ENCODE assay signal across 13 cellular contexts in the genomic region with DNA sequence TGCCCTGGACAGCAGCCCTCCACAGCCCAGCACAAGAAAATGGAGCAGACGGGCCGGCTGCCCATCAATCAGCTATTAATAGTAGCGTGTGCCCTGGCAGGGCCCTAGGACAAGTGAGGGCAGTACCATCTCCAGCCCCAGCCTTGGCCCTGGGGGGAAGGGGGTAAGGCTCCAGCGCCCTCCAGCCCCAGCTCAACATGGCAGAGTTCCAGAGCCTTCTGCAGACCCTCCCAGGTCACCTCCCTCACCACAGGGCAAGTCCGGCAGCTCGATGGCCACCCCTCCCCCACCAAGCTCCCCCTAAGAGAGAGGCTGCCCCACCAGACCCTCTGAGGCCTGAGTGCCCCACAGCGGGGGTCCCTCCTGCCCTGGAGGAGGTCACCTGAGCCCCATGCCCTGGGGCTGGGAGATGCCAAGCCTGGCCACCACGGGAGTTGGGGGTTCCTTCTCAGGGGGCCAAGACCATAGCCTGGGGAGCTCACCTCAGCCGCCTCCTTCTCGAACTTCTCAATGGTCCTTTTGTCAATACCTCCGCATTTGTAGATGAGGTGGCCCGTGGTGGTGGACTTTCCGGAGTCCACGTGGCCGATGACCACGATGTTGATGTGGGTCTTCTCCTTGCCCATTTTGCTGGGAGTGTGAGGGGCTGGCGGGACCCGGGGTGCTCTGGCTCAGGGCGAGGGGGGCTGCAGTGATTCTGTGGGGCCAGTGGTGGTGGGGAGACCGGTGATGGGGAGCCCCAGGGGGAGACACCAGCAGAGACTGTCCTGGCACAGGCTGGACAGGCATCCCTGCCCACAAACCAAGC. TPM values are rescaled to one million over a fixed set of nuclear protein-coding genes. Genes with fewer than 3 reads are reported as not detected.
DNase-seq lines count a peak whose midpoint lies in the region; ATAC-seq, FAIRE-seq and TF ChIP-seq lines count a peak whose summit lies in the region.
"Had no signal": no experiment of that assay in that cellular context is flagged by ENCODE, and none has a peak within 500 bp of the region (broad histone marks: within the 10 kb centered on the region; RNA-seq: fewer than 3 reads in every experiment).

No MANE protein-coding gene starts in this region.

- H3K36me3 ChIP-seq in HAP-1 (replicated peaks) (peaks cover 49% of the 10 kb centered on the region), HepG2 (replicated peaks in 1 of 2; ENCODE audit: control insufficient read depth in 1 of 2, insufficient read depth in 2 of 2, low read length in 2 of 2) (no peaks in the 10 kb centered on the region), MG63 (no peaks in the 10 kb centered on the region; the same call in none of the 2 replicates)
- H3K36me3 ChIP-seq: pancreas, SJCRH30 had no signal

- H3K4me1 ChIP-seq in HAP-1, result peaks cover 15% of the 10 kb centered on the region
- 0 out of 2 replicates have a peak, but pooled peaks cover 5% of the 10 kb centered on the region for H3K4me1 ChIP-seq in HepG2 (ENCODE audit: insufficient read depth, low read length)

- H3K27ac Mint-ChIP-seq in chondrocyte (ENCODE audit: unreplicated experiment), result no peak overlapping the region
- H3K27ac Mint-ChIP-seq in endothelial cell (ENCODE audit: unreplicated experiment), result no peak overlapping the region
- H3K27ac Mint-ChIP-seq: activated B cell treated with CpG ODN at 0.5 μM for 24 hours had no signal

- TF ChIP-seq CTCF in 22Rv1 (IDR thresholded peaks at IDR 0.05) (no peak), chondrocyte (IDR thresholded peaks at IDR 0.05) (no peak), HepG2 (CRISPR knock-in tag; IDR thresholded peaks at IDR 0.05) (no peak), endothelial cell (IDR thresholded peaks at IDR 0.05; ENCODE audit: unreplicated experiment) (no peak)

- H3K27me3 Mint-ChIP-seq in chondrocyte (ENCODE audit: low read depth) (no peaks in the 10 kb centered on the region), endothelial cell (ENCODE audit: unreplicated experiment) (peaks cover 8% of the 10 kb centered on the region)

- ATAC-seq in HepG2 (no peak), HG03565 (IDR thresholded peaks at IDR 0.05; ENCODE audit: unreplicated experiment) (no peak)

- H2AFZ ChIP-seq in HepG2 (ENCODE audit: low read length), result no peak overlapping the region

- no peak overlapping the region for H3K9ac ChIP-seq in HepG2 (ENCODE audit: insufficient read depth, low read depth, low read length)

- no peaks in the 10 kb centered on the region for H3K79me2 ChIP-seq in HepG2 (ENCODE audit: insufficient read depth, low read length)

- WGBS in HepG2 (ENCODE audit: low lambda C conversion rate), result 26% methylated on average over 20 of the region's 20 CpGs

- no TSS peak for BruUV-seq in HepG2 (replicated peaks; lab: Mats Ljungman, UMichigan)

- no peak for TF ChIP-seq RAD21 in HepG2 (CRISPR knock-in tag; IDR thresholded peaks at IDR 0.05)

- H3K36me3 Mint-ChIP-seq in chondrocyte (ENCODE audit: low read depth) (no peaks in the 10 kb centered on the region), endothelial cell (ENCODE audit: low read depth, unreplicated experiment) (peaks cover 5% of the 10 kb centered on the region)

- H3K27me3 ChIP-seq in HAP-1 (ENCODE audit: low read depth) (no peaks in the 10 kb centered on the region), HepG2 (ENCODE audit: control insufficient read depth in 1 of 2, insufficient read depth in 2 of 2, low read length in 2 of 2) (peaks cover 37 to 74% of the 10 kb centered on the region in 2 experiments), MG63 (no peaks in the 10 kb centered on the region)
- H3K27me3 ChIP-seq: pancreas had no signal

- H3K4me1 Mint-ChIP-seq in chondrocyte (ENCODE audit: low read depth) (no peaks in the 10 kb centered on the region), endothelial cell (ENCODE audit: unreplicated experiment) (peaks cover 2% of the 10 kb centered on the region)

- H3K4me3 ChIP-seq in HAP-1 (peak overlapping the region; percentile 68), HepG2 (replicated peaks in 1 of 3; ENCODE audit: insufficient read depth in 1 of 3, low read depth in 2 of 3, low read length in 3 of 3) (no peak overlapping the region; a peak in 1 of 6 replicates), MG63 (no peak overlapping the region)
- H3K4me3 ChIP-seq: SJCRH30 had no signal

- CTCF ChIA-PET in HepG2 (lab: Yijun Ruan, JAX; ENCODE audit: low intra/inter-chr PET ratio, low total read pairs), result no interaction called here

- H3K4me3 Mint-ChIP-seq in chondrocyte (ENCODE audit: unreplicated experiment) (no peak overlapping the region), endothelial cell (ENCODE audit: unreplicated experiment) (no peak overlapping the region)

- TF ChIP-seq EP300 in HepG2 (IDR thresholded peaks at IDR 0.05; ENCODE audit: low read depth in 2 of 2, low read length in 2 of 2), result no peak
- no peak for TF ChIP-seq EP300 in HepG2 (CRISPR knock-in tag; IDR thresholded peaks at IDR 0.05; ENCODE audit: borderline replicate concordance)

- H3K9me3 ChIP-seq in HAP-1 (no peaks in the 10 kb centered on the region), HepG2 (ENCODE audit: low read length) (no peaks in the 10 kb centered on the region), MG63 (no peaks in the 10 kb centered on the region)
- H3K9me3 ChIP-seq: pancreas, SJCRH30 had no signal

- H3K9me3 Mint-ChIP-seq in chondrocyte (ENCODE audit: low read depth), result peaks cover 1% of the 10 kb centered on the region
- H3K9me3 Mint-ChIP-seq in endothelial cell (ENCODE audit: unreplicated experiment), result no peaks in the 10 kb centered on the region
- H3K9me3 Mint-ChIP-seq: activated B cell treated with CpG ODN at 0.5 μM for 24 hours had no signal

- in situ Hi-C loops in HAP-1 (cut with MboI; ENCODE audit: low sequenced_read_pairs) (no loop called here), HepG2 (cut with HindIII; ENCODE audit: extremely low pct_ligation_motif_present, low pct_unique_long_range_greater_than_20kb) (no loop called here)

- DNase-seq in HAP-1 (ENCODE audit: low spot score in 2 of 2) (peak in 1 of 2 experiments; percentile 41), chondrocyte (ENCODE audit: low spot score) (peak; percentile 82), HepG2 (ENCODE audit: low spot score) (no peak), NCI-H1694 (lab: John Stamatoyannopoulos, UW) (no peak), endothelial cell (ENCODE audit: low spot score) (no peak), MG63 (no peak)
- DNase-seq: activated B cell treated with CpG ODN at 0.5 μM for 24 hours, KG1, NCI-H1694 treated with DMSO at 0.1 percent for 48 hours had no signal

- H4K20me1 ChIP-seq in HepG2 (ENCODE audit: insufficient read depth, low read length), result peaks cover 6% of the 10 kb centered on the region; the same call in 1 of the 2 replicates

- H3K4me2 ChIP-seq in HepG2 (ENCODE audit: low read depth, low read length), result no peak overlapping the region

- TF ChIP-seq POLR2A in HepG2 (IDR thresholded peaks at IDR 0.05; ENCODE audit: insufficient read depth in 1 of 2, low read depth in 2 of 2, low read length in 2 of 2), result no peak

- H3K27ac ChIP-seq in 22Rv1, result peak overlapping the region; percentile 71
- no peak overlapping the region for H3K27ac ChIP-seq in HepG2 (ENCODE audit: extremely low read length, insufficient read depth, low read length)
- H3K27ac ChIP-seq: SJCRH30 had no signal

- FAIRE-seq in HepG2 (lab: Jason Lieb, UNC), result no peak
- FAIRE-seq: pancreas had no signal

- intact Hi-C loops in HepG2 (cut with micrococcal nuclease; ENCODE audit: unreplicated experiment), result no loop called here

- POLR2A ChIA-PET in HepG2 (lab: Yijun Ruan, JAX), result no interaction called here

RNA-seq across cellular contexts. Expression of gene EEF1A2, which starts 1.5 kb away (rescaled TPM):
- total RNA-seq in chondrocyte (0.34 to 6.5 TPM (median 5.5 TPM) in 3 replicates), HepG2 (2016; rRNA removed; fragmentation: Illumina TruSeq; extraction: Trizol) (0.36 and 0.44 TPM in 2 replicates), endothelial cell (ENCODE audit: unreplicated experiment) (0.31 TPM)
- 0.51 TPM in 1 of 2 replicates, not detected in the other for total RNA-seq in HepG2 (2016; cell fraction: cytosol; rRNA removed; fragmentation: Illumina TruSeq; extraction: Trizol; ENCODE audit: low read depth)
- 0.18 and 0.37 TPM in 2 replicates for total RNA-seq in HepG2 (2016; cell fraction: insoluble cytoplasmic fraction; rRNA removed; fragmentation: Illumina TruSeq; extraction: Trizol)
- 0.90 and 1.00 TPM in 2 replicates for total RNA-seq in HepG2 (2016; cell fraction: membrane; rRNA removed; fragmentation: Illumina TruSeq; extraction: Trizol)
- 0.22 and 0.47 TPM in 2 replicates for total RNA-seq in HepG2 (2016; cell fraction: nucleus; rRNA removed; fragmentation: Illumina TruSeq; extraction: Trizol)
- 0.87 and 1.8 TPM in 2 replicates for polyA plus RNA-seq in HepG2 (2011; rRNA removed)
- polyA plus RNA-seq in HepG2 (2011; cell fraction: cytosol; rRNA removed), result 1.6 and 1.7 TPM in 2 replicates
- 2.6 and 2.9 TPM in 2 replicates for polyA plus RNA-seq in HepG2 (2011; cell fraction: nucleus; rRNA removed)
- polyA plus RNA-seq in HepG2 (2012), result 1.0 and 4.0 TPM in 2 replicates
- 0.58 and 0.81 TPM in 2 replicates for polyA plus RNA-seq in HepG2 (2016; cell fraction: cytosol; fragmentation: Illumina TruSeq; extraction: Trizol; ENCODE audit: low read depth)
- polyA plus RNA-seq in HepG2 (2016; cell fraction: insoluble cytoplasmic fraction; fragmentation: Illumina TruSeq; extraction: Trizol; ENCODE audit: low read depth), result 0.54 and 1.5 TPM in 2 replicates
- polyA plus RNA-seq in HepG2 (2016; cell fraction: membrane; fragmentation: Illumina TruSeq; extraction: Trizol; ENCODE audit: low read depth), result 0.81 and 1.1 TPM in 2 replicates
- polyA plus RNA-seq in HepG2 (2016; cell fraction: nucleus; fragmentation: Illumina TruSeq; extraction: Trizol; ENCODE audit: insufficient read depth, low read depth), result 1.2 and 1.5 TPM in 2 replicates
- 1.4 and 21.5 TPM in 2 replicates for polyA minus RNA-seq in HepG2 (2011; rRNA and poly(A)+ RNA removed; ENCODE audit: low replicate concordance)
- 1.1 and 3.3 TPM in 2 replicates for polyA minus RNA-seq in HepG2 (2011; cell fraction: cytosol; rRNA and poly(A)+ RNA removed)
- 0.75 and 1.0 TPM in 2 replicates for polyA minus RNA-seq in HepG2 (2011; cell fraction: nucleus; rRNA and poly(A)+ RNA removed)
- 62.5 and 113 TPM in 2 replicates for total RNA-seq in MG63 (2014; rRNA removed; shearing (Covaris generic); ENCODE audit: low replicate concordance)

RNA-seq across cellular contexts. Expression of gene PPDPF, which starts 23.2 kb away (rescaled TPM):
- total RNA-seq in chondrocyte (245 to 268 TPM (median 261 TPM) in 3 replicates), HepG2 (2016; rRNA removed; fragmentation: Illumina TruSeq; extraction: Trizol) (6.0 and 7.0 TPM in 2 replicates), endothelial cell (ENCODE audit: unreplicated experiment) (151 TPM)
- 21.9 and 23.8 TPM in 2 replicates for total RNA-seq in HepG2 (2016; cell fraction: cytosol; rRNA removed; fragmentation: Illumina TruSeq; extraction: Trizol; ENCODE audit: low read depth)
- 4.3 and 5.4 TPM in 2 replicates for total RNA-seq in HepG2 (2016; cell fraction: insoluble cytoplasmic fraction; rRNA removed; fragmentation: Illumina TruSeq; extraction: Trizol)
- 16.4 and 22.5 TPM in 2 replicates for total RNA-seq in HepG2 (2016; cell fraction: membrane; rRNA removed; fragmentation: Illumina TruSeq; extraction: Trizol)
- 5.4 and 6.2 TPM in 2 replicates for total RNA-seq in HepG2 (2016; cell fraction: nucleus; rRNA removed; fragmentation: Illumina TruSeq; extraction: Trizol)
- polyA plus RNA-seq in HepG2 (2011; rRNA removed), result 1.8 and 2.2 TPM in 2 replicates
- 2.4 and 6.2 TPM in 2 replicates for polyA plus RNA-seq in HepG2 (2011; cell fraction: cytosol; rRNA removed)
- 6.3 and 9.5 TPM in 2 replicates for polyA plus RNA-seq in HepG2 (2011; cell fraction: nucleus; rRNA removed)
- 12.0 and 18.6 TPM in 2 replicates for polyA plus RNA-seq in HepG2 (2012)
- 606 and 718 TPM in 2 replicates for polyA plus RNA-seq in HepG2 (2016; cell fraction: cytosol; fragmentation: Illumina TruSeq; extraction: Trizol; ENCODE audit: low read depth)
- 42.4 and 57.7 TPM in 2 replicates for polyA plus RNA-seq in HepG2 (2016; cell fraction: insoluble cytoplasmic fraction; fragmentation: Illumina TruSeq; extraction: Trizol; ENCODE audit: low read depth)
- 288 and 295 TPM in 2 replicates for polyA plus RNA-seq in HepG2 (2016; cell fraction: membrane; fragmentation: Illumina TruSeq; extraction: Trizol; ENCODE audit: low read depth)
- polyA plus RNA-seq in HepG2 (2016; cell fraction: nucleus; fragmentation: Illumina TruSeq; extraction: Trizol; ENCODE audit: insufficient read depth, low read depth), result 40.1 and 40.2 TPM in 2 replicates
- polyA minus RNA-seq in HepG2 (2011; rRNA and poly(A)+ RNA removed; ENCODE audit: low replicate concordance), result 8.4 and 13.9 TPM in 2 replicates
- polyA minus RNA-seq in HepG2 (2011; cell fraction: cytosol; rRNA and poly(A)+ RNA removed), result 15.8 and 39.4 TPM in 2 replicates
- 4.5 and 4.8 TPM in 2 replicates for polyA minus RNA-seq in HepG2 (2011; cell fraction: nucleus; rRNA and poly(A)+ RNA removed)
- total RNA-seq in MG63 (2014; rRNA removed; shearing (Covaris generic); ENCODE audit: low replicate concordance), result 21.4 and 40.1 TPM in 2 replicates

RNA-seq across cellular contexts. Expression of gene KCNQ2, which starts 24.9 kb away (rescaled TPM):
- not detected in 3 replicates for total RNA-seq in chondrocyte
- total RNA-seq in HepG2 (2016; rRNA removed; fragmentation: Illumina TruSeq; extraction: Trizol), result not detected in 2 replicates
- total RNA-seq in HepG2 (2016; cell fraction: cytosol; rRNA removed; fragmentation: Illumina TruSeq; extraction: Trizol; ENCODE audit: low read depth), result not detected in 2 replicates
- not detected in 2 replicates for total RNA-seq in HepG2 (2016; cell fraction: insoluble cytoplasmic fraction; rRNA removed; fragmentation: Illumina TruSeq; extraction: Trizol)
- not detected in 2 replicates for total RNA-seq in HepG2 (2016; cell fraction: membrane; rRNA removed; fragmentation: Illumina TruSeq; extraction: Trizol)
- total RNA-seq in HepG2 (2016; cell fraction: nucleus; rRNA removed; fragmentation: Illumina TruSeq; extraction: Trizol), result not detected in 2 replicates
- not detected in 2 replicates for polyA plus RNA-seq in HepG2 (2011; rRNA removed)
- not detected in 2 replicates for polyA plus RNA-seq in HepG2 (2011; cell fraction: cytosol; rRNA removed)
- 0.03 and 0.10 TPM in 2 replicates for polyA plus RNA-seq in HepG2 (2011; cell fraction: nucleus; rRNA removed)
- not detected in 2 replicates for polyA plus RNA-seq in HepG2 (2012)
- not detected in 2 replicates for polyA plus RNA-seq in HepG2 (2016; cell fraction: cytosol; fragmentation: Illumina TruSeq; extraction: Trizol; ENCODE audit: low read depth)
- not detected in 2 replicates for polyA plus RNA-seq in HepG2 (2016; cell fraction: insoluble cytoplasmic fraction; fragmentation: Illumina TruSeq; extraction: Trizol; ENCODE audit: low read depth)
- not detected in 2 replicates for polyA plus RNA-seq in HepG2 (2016; cell fraction: membrane; fragmentation: Illumina TruSeq; extraction: Trizol; ENCODE audit: low read depth)
- not detected in 2 replicates for polyA plus RNA-seq in HepG2 (2016; cell fraction: nucleus; fragmentation: Illumina TruSeq; extraction: Trizol; ENCODE audit: insufficient read depth, low read depth)
- polyA minus RNA-seq in HepG2 (2011; rRNA and poly(A)+ RNA removed; ENCODE audit: low replicate concordance), result 0.02 and 1.2 TPM in 2 replicates
- not detected in 2 replicates for polyA minus RNA-seq in HepG2 (2011; cell fraction: cytosol; rRNA and poly(A)+ RNA removed)
- not detected in 2 replicates for polyA minus RNA-seq in HepG2 (2011; cell fraction: nucleus; rRNA and poly(A)+ RNA removed)
- 3.2 TPM for total RNA-seq in endothelial cell (ENCODE audit: unreplicated experiment)
- total RNA-seq in MG63 (2014; rRNA removed; shearing (Covaris generic); ENCODE audit: low replicate concordance), result 0.92 TPM in 1 of 2 replicates, not detected in the other
- total RNA-seq: activated B cell treated with CpG ODN at 0.5 μM for 24 hours, SJCRH30 had no signal

RNA-seq across cellular contexts. Expression of gene PTK6, which starts 39.8 kb away (rescaled TPM):
- not detected in 3 replicates for total RNA-seq in chondrocyte
- total RNA-seq in HepG2 (2016; rRNA removed; fragmentation: Illumina TruSeq; extraction: Trizol), result not detected in 2 replicates
- total RNA-seq in HepG2 (2016; cell fraction: cytosol; rRNA removed; fragmentation: Illumina TruSeq; extraction: Trizol; ENCODE audit: low read depth), result not detected in 2 replicates
- total RNA-seq in HepG2 (2016; cell fraction: insoluble cytoplasmic fraction; rRNA removed; fragmentation: Illumina TruSeq; extraction: Trizol), result not detected in 2 replicates
- not detected in 2 replicates for total RNA-seq in HepG2 (2016; cell fraction: membrane; rRNA removed; fragmentation: Illumina TruSeq; extraction: Trizol)
- total RNA-seq in HepG2 (2016; cell fraction: nucleus; rRNA removed; fragmentation: Illumina TruSeq; extraction: Trizol), result not detected in 2 replicates
- polyA plus RNA-seq in HepG2 (2011; rRNA removed), result 0.07 and 0.08 TPM in 2 replicates
- polyA plus RNA-seq in HepG2 (2011; cell fraction: cytosol; rRNA removed), result 0.05 and 0.08 TPM in 2 replicates
- 0.27 and 0.42 TPM in 2 replicates for polyA plus RNA-seq in HepG2 (2011; cell fraction: nucleus; rRNA removed)
- 0.09 and 0.11 TPM in 2 replicates for polyA plus RNA-seq in HepG2 (2012)
- polyA plus RNA-seq in HepG2 (2016; cell fraction: cytosol; fragmentation: Illumina TruSeq; extraction: Trizol; ENCODE audit: low read depth), result not detected in 2 replicates
- not detected in 2 replicates for polyA plus RNA-seq in HepG2 (2016; cell fraction: insoluble cytoplasmic fraction; fragmentation: Illumina TruSeq; extraction: Trizol; ENCODE audit: low read depth)
- polyA plus RNA-seq in HepG2 (2016; cell fraction: membrane; fragmentation: Illumina TruSeq; extraction: Trizol; ENCODE audit: low read depth), result not detected in 2 replicates
- not detected in 2 replicates for polyA plus RNA-seq in HepG2 (2016; cell fraction: nucleus; fragmentation: Illumina TruSeq; extraction: Trizol; ENCODE audit: insufficient read depth, low read depth)
- polyA minus RNA-seq in HepG2 (2011; rRNA and poly(A)+ RNA removed; ENCODE audit: low replicate concordance), result 0.18 and 9.4 TPM in 2 replicates
- not detected in 2 replicates for polyA minus RNA-seq in HepG2 (2011; cell fraction: cytosol; rRNA and poly(A)+ RNA removed)
- 0.12 and 0.13 TPM in 2 replicates for polyA minus RNA-seq in HepG2 (2011; cell fraction: nucleus; rRNA and poly(A)+ RNA removed)
- total RNA-seq in endothelial cell (ENCODE audit: unreplicated experiment), result not detected
- 0.23 and 8.0 TPM in 2 replicates for total RNA-seq in MG63 (2014; rRNA removed; shearing (Covaris generic); ENCODE audit: low replicate concordance)

RNA-seq across cellular contexts. Expression of gene SRMS, which starts 50.2 kb away (rescaled TPM):
- not detected in 3 replicates for total RNA-seq in chondrocyte
- total RNA-seq in HepG2 (2016; rRNA removed; fragmentation: Illumina TruSeq; extraction: Trizol), result not detected in 2 replicates
- not detected in 2 replicates for total RNA-seq in HepG2 (2016; cell fraction: cytosol; rRNA removed; fragmentation: Illumina TruSeq; extraction: Trizol; ENCODE audit: low read depth)
- not detected in 2 replicates for total RNA-seq in HepG2 (2016; cell fraction: insoluble cytoplasmic fraction; rRNA removed; fragmentation: Illumina TruSeq; extraction: Trizol)
- total RNA-seq in HepG2 (2016; cell fraction: membrane; rRNA removed; fragmentation: Illumina TruSeq; extraction: Trizol), result not detected in 2 replicates
- total RNA-seq in HepG2 (2016; cell fraction: nucleus; rRNA removed; fragmentation: Illumina TruSeq; extraction: Trizol), result not detected in 2 replicates
- polyA plus RNA-seq in HepG2 (2011; rRNA removed), result 0.09 TPM in 1 of 2 replicates, not detected in the other
- not detected in 2 replicates for polyA plus RNA-seq in HepG2 (2011; cell fraction: cytosol; rRNA removed)
- polyA plus RNA-seq in HepG2 (2011; cell fraction: nucleus; rRNA removed), result 0.10 and 0.37 TPM in 2 replicates
- polyA plus RNA-seq in HepG2 (2012), result 0.17 TPM in 1 of 2 replicates, not detected in the other
- not detected in 2 replicates for polyA plus RNA-seq in HepG2 (2016; cell fraction: cytosol; fragmentation: Illumina TruSeq; extraction: Trizol; ENCODE audit: low read depth)
- polyA plus RNA-seq in HepG2 (2016; cell fraction: insoluble cytoplasmic fraction; fragmentation: Illumina TruSeq; extraction: Trizol; ENCODE audit: low read depth), result not detected in 2 replicates
- not detected in 2 replicates for polyA plus RNA-seq in HepG2 (2016; cell fraction: membrane; fragmentation: Illumina TruSeq; extraction: Trizol; ENCODE audit: low read depth)
- not detected in 2 replicates for polyA plus RNA-seq in HepG2 (2016; cell fraction: nucleus; fragmentation: Illumina TruSeq; extraction: Trizol; ENCODE audit: insufficient read depth, low read depth)
- polyA minus RNA-seq in HepG2 (2011; rRNA and poly(A)+ RNA removed; ENCODE audit: low replicate concordance), result 0.28 TPM in 1 of 2 replicates, not detected in the other
- polyA minus RNA-seq in HepG2 (2011; cell fraction: cytosol; rRNA and poly(A)+ RNA removed), result not detected in 2 replicates
- not detected in 2 replicates for polyA minus RNA-seq in HepG2 (2011; cell fraction: nucleus; rRNA and poly(A)+ RNA removed)
- total RNA-seq in endothelial cell (ENCODE audit: unreplicated experiment), result not detected
- not detected in 2 replicates for total RNA-seq in MG63 (2014; rRNA removed; shearing (Covaris generic); ENCODE audit: low replicate concordance)
- total RNA-seq: pancreas, SJCRH30 had no signal
- polyA plus RNA-seq: pancreas had no signal
